9 cellular contexts compared by ENCODE assay signal in the genomic region with DNA sequence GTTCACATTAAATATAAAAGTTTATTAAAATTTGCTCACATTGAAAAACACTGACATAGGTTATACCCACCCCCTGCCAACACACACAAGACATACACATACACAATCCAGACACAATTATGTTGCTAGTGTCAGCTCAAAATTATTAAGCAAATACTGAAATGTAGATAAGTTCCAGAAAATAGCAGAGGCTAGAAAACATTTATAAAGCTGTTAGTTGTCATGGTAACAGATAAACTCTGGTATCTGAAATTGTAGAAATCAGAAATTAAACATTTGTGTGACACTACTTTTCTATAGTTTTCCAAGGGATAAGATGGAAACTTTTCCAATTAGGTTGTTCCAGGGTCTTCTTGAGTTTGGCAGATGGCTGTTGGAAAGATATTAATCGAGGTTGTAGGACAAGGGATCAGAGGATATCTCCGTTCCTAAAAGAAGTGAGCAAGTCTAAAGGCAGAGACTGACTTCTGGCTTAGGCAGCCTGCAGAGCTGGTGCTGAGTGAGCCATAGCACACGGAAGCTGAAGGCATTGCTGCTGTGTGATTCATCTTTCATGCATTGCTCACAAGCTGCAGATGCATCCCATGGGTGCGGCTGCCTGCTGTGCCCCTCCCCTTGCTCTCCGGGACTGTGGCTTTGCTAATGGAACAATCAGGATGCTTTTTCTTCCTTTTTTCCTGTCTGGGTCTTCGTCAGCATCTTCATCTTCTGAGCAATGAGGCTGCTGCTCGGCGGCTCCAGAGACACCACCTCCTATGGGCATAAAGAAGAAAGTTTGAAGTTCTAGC.
A peak's percentile ranks its signal among the peaks of the same experiment; 100 is the strongest.
DNase-seq lines count a peak whose midpoint lies in the region; ATAC-seq and TF ChIP-seq lines count a peak whose summit lies in the region.
"Had no signal": no experiment of that assay in that cellular context is flagged by ENCODE, and none has a peak within 500 bp of the region (broad histone marks: within the 10 kb centered on the region; RNA-seq: fewer than 3 reads in every experiment).

No MANE protein-coding gene starts in this region.

- no peaks in the 10 kb centered on the region for H3K9me3 Mint-ChIP-seq in neural progenitor cell

- H3K9me3 ChIP-seq in stomach, result no peaks in the 10 kb centered on the region
- no peaks in the 10 kb centered on the region for H3K9me3 ChIP-seq in neural progenitor cell (ENCODE audit: low read depth)

- no peaks in the 10 kb centered on the region for H3K36me3 Mint-ChIP-seq in neural progenitor cell

- H3K27me3 ChIP-seq in stomach (peaks cover 0 to 14% (median 0%) of the 10 kb centered on the region in 3 donors), neural progenitor cell (no peaks in the 10 kb centered on the region)

- no peaks in the 10 kb centered on the region for H3K4me1 ChIP-seq in stomach
- H3K4me1 ChIP-seq in neural progenitor cell, result no peaks in the 10 kb centered on the region

- peak; percentile 29 for ATAC-seq in Right ventricle myocardium superior (ENCODE audit: poor library complexity)
- no peak for ATAC-seq in GM21723 (IDR thresholded peaks at IDR 0.05; ENCODE audit: unreplicated experiment)
- ATAC-seq in left lobe of liver, result no peak

- in situ Hi-C loops in SK-MEL-5 (cut with HindIII; ENCODE audit: low pct_unique_long_range_greater_than_20kb, low sequenced_read_pairs), result no loop called here

- no peak overlapping the region for H3K4me3 ChIP-seq in stomach
- H3K4me3 ChIP-seq in neural progenitor cell, result no peak overlapping the region

- H3K36me3 ChIP-seq in stomach (no peaks in the 10 kb centered on the region), neural progenitor cell (no peaks in the 10 kb centered on the region)

- intact Hi-C loops in Right ventricle myocardium superior (cut with DNase I) (no loop called here), stomach (cut with DNase I; ENCODE audit: low total_unique reads) (no loop called here)

- TF ChIP-seq CTCF in stomach (IDR thresholded peaks at IDR 0.05) (no peak), neural progenitor cell (IDR thresholded peaks at IDR 0.05) (no peak)

- H3K4me1 Mint-ChIP-seq in neural progenitor cell, result peaks cover 38% of the 10 kb centered on the region
- H3K4me1 Mint-ChIP-seq: B cell had no signal

- H2AFZ ChIP-seq in neural progenitor cell (replicated peaks), result no peak overlapping the region

- no peak overlapping the region for H3K9ac ChIP-seq in neural progenitor cell

- WGBS in stomach, 5 donors, result 16 to 35% (median 23%) methylated on average over 8 of the region's 8 CpGs

- no peak overlapping the region for H3K4me3 Mint-ChIP-seq in neural progenitor cell
- H3K4me3 Mint-ChIP-seq: B cell had no signal

- H3K27ac Mint-ChIP-seq in neural progenitor cell, result no peak overlapping the region
- H3K27ac Mint-ChIP-seq: B cell had no signal

- H3K4me2 ChIP-seq in neural progenitor cell, result no peak overlapping the region

- H3K27ac ChIP-seq in stomach (no peak overlapping the region), neural progenitor cell (no peak overlapping the region)

- TF ChIP-seq EP300 in stomach (IDR thresholded peaks at IDR 0.05), result no peak

- H3F3A ChIP-seq in neural progenitor cell (ENCODE audit: low read depth), result no peaks in the 10 kb centered on the region

- H3K79me2 ChIP-seq in neural progenitor cell (ENCODE audit: low read depth), result no peaks in the 10 kb centered on the region

- no peaks in the 10 kb centered on the region for H3K27me3 Mint-ChIP-seq in neural progenitor cell (ENCODE audit: insufficient read depth, low read depth)

- no peaks in the 10 kb centered on the region for H4K20me1 ChIP-seq in neural progenitor cell (ENCODE audit: low read depth)

- peak; percentile 47 for DNase-seq in NCI-H146 (lab: John Stamatoyannopoulos, UW)
- no peak for DNase-seq in NCI-H146 treated with DMSO at 0.1 percent for 48 hours (lab: John Stamatoyannopoulos, UW; ENCODE audit: unreplicated experiment)
- peak; percentile 55 for DNase-seq in SK-MEL-5 (ENCODE audit: low read depth, low spot score)
- no peak for DNase-seq in Right ventricle myocardium superior
- peak; percentile 27 for DNase-seq in stomach
- no peak for DNase-seq in left lobe of liver (ENCODE audit: low spot score)
- DNase-seq in neural progenitor cell (ENCODE audit: low spot score), result no peak

- no peak for TF ChIP-seq POLR2A in stomach (IDR thresholded peaks at IDR 0.05)

Comparison
In these comparisons a context has a peak if more than half of its experiments do, and no peak if none do; other contexts are left out.
1. DNase-seq: peak in NCI-H146 (single experiment), SK-MEL-5 (single experiment) and stomach (single experiment); none in NCI-H146 treated with DMSO at 0.1 percent for 48 hours (single experiment), Right ventricle myocardium superior (single experiment), left lobe of liver (single experiment) and neural progenitor cell (single experiment).